In genomic region chr2:85594715-85595377, GRCh38 we compare ENCODE assay signal across 8 cellular contexts. TPM values are rescaled to one million over a fixed set of nuclear protein-coding genes. Genes with fewer than 3 reads are reported as not detected.
DNase-seq lines count a peak whose midpoint lies in the region; ATAC-seq, FAIRE-seq and TF ChIP-seq lines count a peak whose summit lies in the region.

No MANE protein-coding gene starts in this region.

- DNase-seq in activated CD4-positive, alpha-beta T cell treated with anti-CD3 and anti-CD28 coated beads, Interleukin-2, amount 10 ng/mL, durations not matched to agents 24 days and 14 days, result no peak
- no peak for DNase-seq in activated CD4-positive, alpha-beta T cell treated with anti-CD3 and anti-CD28 coated beads, Interleukin-2, amount 50 U/mL, for 4 hours
- no peak for DNase-seq in activated CD4-positive, alpha-beta memory T cell treated with anti-CD3 and anti-CD28 coated beads for 36 hours
- DNase-seq in H54 (ENCODE audit: insufficient read length, low spot score) (no peak), SIG-M5 (lab: John Stamatoyannopoulos, UW) (no peak)

- H3K9me3 ChIP-seq in iPS-18c (ENCODE audit: control insufficient read depth, insufficient read depth, low read length) (no peaks in the 10 kb centered on the region), stomach smooth muscle (ENCODE audit: control insufficient read depth in 2 of 2, low read length in 2 of 2) (no peaks in the 10 kb centered on the region)

- peak overlapping the region; percentile 90 for H3K27ac Mint-ChIP-seq in activated CD4-positive, alpha-beta T cell treated with anti-CD3 and anti-CD28 coated beads, Interleukin-2, amount 10 ng/mL, durations not matched to agents 24 days and 14 days
- peak overlapping the region; percentile 95 for H3K27ac Mint-ChIP-seq in activated CD4-positive, alpha-beta memory T cell treated with anti-CD3 and anti-CD28 coated beads for 36 hours

- H3K4me1 Mint-ChIP-seq in activated CD4-positive, alpha-beta T cell treated with anti-CD3 and anti-CD28 coated beads, Interleukin-2, amount 10 ng/mL, durations not matched to agents 24 days and 14 days, result peaks cover 24% of the 10 kb centered on the region
- peaks cover 23% of the 10 kb centered on the region for H3K4me1 Mint-ChIP-seq in activated CD4-positive, alpha-beta memory T cell treated with anti-CD3 and anti-CD28 coated beads for 36 hours (ENCODE audit: low read depth)

- intact Hi-C loops in activated CD4-positive, alpha-beta T cell treated with anti-CD3 and anti-CD28 coated beads, Interleukin-2, amount 10 ng/mL, durations not matched to agents 24 days and 14 days (cut with micrococcal nuclease), result loop anchor here (1.0 to 2.0 kb wide), 4 partner anchors 8 to 34 kb away; partner anchors contain the start of gene GGCX
- intact Hi-C loops in activated CD4-positive, alpha-beta memory T cell treated with anti-CD3 and anti-CD28 coated beads for 36 hours (cut with micrococcal nuclease), result loop anchor here (1.0 to 5.0 kb wide), 6 partner anchors 10 to 268 kb away; partner anchors contain the start of genes C2orf68, GGCX and TGOLN2

- H3K9ac ChIP-seq in stomach smooth muscle (ENCODE audit: low read length in 2 of 2), result peak overlapping the region; percentile 64 to 80

- peaks cover 9 to 16% of the 10 kb centered on the region in 2 donors for H3K36me3 ChIP-seq in stomach smooth muscle (ENCODE audit: control insufficient read depth in 2 of 2, insufficient read depth in 2 of 2, low read length in 2 of 2)

- peak overlapping the region; percentile 99 for H3K4me3 ChIP-seq in iPS-18c (ENCODE audit: insufficient read depth, low read depth, low read length)
- H3K4me3 ChIP-seq in stomach smooth muscle (ENCODE audit: low read length in 2 of 2), result peak overlapping the region; percentile 86 to 98

- H3K36me3 Mint-ChIP-seq in activated CD4-positive, alpha-beta T cell treated with anti-CD3 and anti-CD28 coated beads, Interleukin-2, amount 10 ng/mL, durations not matched to agents 24 days and 14 days (ENCODE audit: low read depth), result peaks cover 27% of the 10 kb centered on the region
- peaks cover 10% of the 10 kb centered on the region for H3K36me3 Mint-ChIP-seq in activated CD4-positive, alpha-beta memory T cell treated with anti-CD3 and anti-CD28 coated beads for 36 hours

- H3K9me3 Mint-ChIP-seq in activated CD4-positive, alpha-beta T cell treated with anti-CD3 and anti-CD28 coated beads, Interleukin-2, amount 10 ng/mL, durations not matched to agents 24 days and 14 days, result no peaks in the 10 kb centered on the region
- H3K9me3 Mint-ChIP-seq in activated CD4-positive, alpha-beta memory T cell treated with anti-CD3 and anti-CD28 coated beads for 36 hours, result no peaks in the 10 kb centered on the region

- FAIRE-seq in H54 (lab: Jason Lieb, UNC), result no peak

- H3K27me3 ChIP-seq in stomach smooth muscle (ENCODE audit: control insufficient read depth in 1 of 2, insufficient read depth in 2 of 2, low read length in 2 of 2), result no peaks in the 10 kb centered on the region

- peak; percentile 36 for ATAC-seq in HG02970 (IDR thresholded peaks at IDR 0.05; ENCODE audit: low FRiP score, unreplicated experiment)

- peak overlapping the region; percentile 94 for H3K4me3 Mint-ChIP-seq in activated CD4-positive, alpha-beta T cell treated with anti-CD3 and anti-CD28 coated beads, Interleukin-2, amount 10 ng/mL, durations not matched to agents 24 days and 14 days
- H3K4me3 Mint-ChIP-seq in activated CD4-positive, alpha-beta memory T cell treated with anti-CD3 and anti-CD28 coated beads for 36 hours, result peak overlapping the region; percentile 97

- TF ChIP-seq POLR2A in H54 (IDR thresholded peaks at IDR 0.05; ENCODE audit: low read depth, low read length), result no peak; the same call in 1 of the 2 replicates

- peaks cover 42% of the 10 kb centered on the region for H3K4me1 ChIP-seq in stomach smooth muscle (ENCODE audit: control insufficient read depth, insufficient read depth, low read length)

- no peaks in the 10 kb centered on the region for H3K27me3 Mint-ChIP-seq in activated CD4-positive, alpha-beta T cell treated with anti-CD3 and anti-CD28 coated beads, Interleukin-2, amount 10 ng/mL, durations not matched to agents 24 days and 14 days
- H3K27me3 Mint-ChIP-seq in activated CD4-positive, alpha-beta memory T cell treated with anti-CD3 and anti-CD28 coated beads for 36 hours, result no peaks in the 10 kb centered on the region

- CTCF ChIA-PET in activated CD4-positive, alpha-beta memory T cell treated with anti-CD3 and anti-CD28 coated beads for 36 hours (lab: Charles Lee), result interaction anchor here (0.6 to 4.1 kb wide), 7 partner anchors 11 to 443 kb away, joined by 3 to 16 read pairs (median 6); partner anchors contain the start of genes VAMP5 and VAMP8

- peak overlapping the region; percentile 92 for H3K27ac ChIP-seq in stomach smooth muscle (ENCODE audit: low read length)

- POLR2A ChIA-PET in activated CD4-positive, alpha-beta memory T cell treated with anti-CD3 and anti-CD28 coated beads for 36 hours (lab: Charles Lee), result interaction anchor here (0.9 to 3.8 kb wide), 11 partner anchors 10 to 267 kb away, joined by 3 to 20 read pairs (median 6); partner anchors contain the start of genes C2orf68, ELMOD3, MAT2A and RETSAT

RNA-seq across cellular contexts. Expression of gene RNF181, which starts 0.7 kb away (rescaled TPM):
- 111 and 116 TPM in 2 replicates for total RNA-seq in activated CD4-positive, alpha-beta T cell treated with anti-CD3 and anti-CD28 coated beads, Interleukin-2, amount 10 ng/mL, durations not matched to agents 24 days and 14 days
- total RNA-seq in activated CD4-positive, alpha-beta memory T cell treated with anti-CD3 and anti-CD28 coated beads for 36 hours, result 100 to 1,000 TPM; 120 to 124 TPM

RNA-seq across cellular contexts. Expression of gene TMEM150A, which starts 7.7 kb away (rescaled TPM):
- 6.2 and 6.5 TPM in 2 replicates for total RNA-seq in activated CD4-positive, alpha-beta T cell treated with anti-CD3 and anti-CD28 coated beads, Interleukin-2, amount 10 ng/mL, durations not matched to agents 24 days and 14 days
- total RNA-seq in activated CD4-positive, alpha-beta memory T cell treated with anti-CD3 and anti-CD28 coated beads for 36 hours, result 1 to 10 TPM; 1.2 to 1.6 TPM

RNA-seq across cellular contexts. Expression of gene VAMP5, which starts 10.6 kb away (rescaled TPM):
- total RNA-seq in activated CD4-positive, alpha-beta T cell treated with anti-CD3 and anti-CD28 coated beads, Interleukin-2, amount 10 ng/mL, durations not matched to agents 24 days and 14 days, result 33.1 and 37.9 TPM in 2 replicates
- 10 to 100 TPM; 49.7 to 51.9 TPM for total RNA-seq in activated CD4-positive, alpha-beta memory T cell treated with anti-CD3 and anti-CD28 coated beads for 36 hours

RNA-seq across cellular contexts. Expression of gene C2orf68, which starts 17.0 kb away (rescaled TPM):
- total RNA-seq in activated CD4-positive, alpha-beta T cell treated with anti-CD3 and anti-CD28 coated beads, Interleukin-2, amount 10 ng/mL, durations not matched to agents 24 days and 14 days, result 36.6 and 36.9 TPM in 2 replicates
- 10 to 100 TPM; 36.3 to 39.1 TPM for total RNA-seq in activated CD4-positive, alpha-beta memory T cell treated with anti-CD3 and anti-CD28 coated beads for 36 hours

RNA-seq across cellular contexts. Expression of gene VAMP8, which starts 17.5 kb away (rescaled TPM):
- total RNA-seq in activated CD4-positive, alpha-beta T cell treated with anti-CD3 and anti-CD28 coated beads, Interleukin-2, amount 10 ng/mL, durations not matched to agents 24 days and 14 days, result 90.9 and 91.3 TPM in 2 replicates
- 100 to 1,000 TPM; 112 to 114 TPM for total RNA-seq in activated CD4-positive, alpha-beta memory T cell treated with anti-CD3 and anti-CD28 coated beads for 36 hours
